In the genomic region with DNA sequence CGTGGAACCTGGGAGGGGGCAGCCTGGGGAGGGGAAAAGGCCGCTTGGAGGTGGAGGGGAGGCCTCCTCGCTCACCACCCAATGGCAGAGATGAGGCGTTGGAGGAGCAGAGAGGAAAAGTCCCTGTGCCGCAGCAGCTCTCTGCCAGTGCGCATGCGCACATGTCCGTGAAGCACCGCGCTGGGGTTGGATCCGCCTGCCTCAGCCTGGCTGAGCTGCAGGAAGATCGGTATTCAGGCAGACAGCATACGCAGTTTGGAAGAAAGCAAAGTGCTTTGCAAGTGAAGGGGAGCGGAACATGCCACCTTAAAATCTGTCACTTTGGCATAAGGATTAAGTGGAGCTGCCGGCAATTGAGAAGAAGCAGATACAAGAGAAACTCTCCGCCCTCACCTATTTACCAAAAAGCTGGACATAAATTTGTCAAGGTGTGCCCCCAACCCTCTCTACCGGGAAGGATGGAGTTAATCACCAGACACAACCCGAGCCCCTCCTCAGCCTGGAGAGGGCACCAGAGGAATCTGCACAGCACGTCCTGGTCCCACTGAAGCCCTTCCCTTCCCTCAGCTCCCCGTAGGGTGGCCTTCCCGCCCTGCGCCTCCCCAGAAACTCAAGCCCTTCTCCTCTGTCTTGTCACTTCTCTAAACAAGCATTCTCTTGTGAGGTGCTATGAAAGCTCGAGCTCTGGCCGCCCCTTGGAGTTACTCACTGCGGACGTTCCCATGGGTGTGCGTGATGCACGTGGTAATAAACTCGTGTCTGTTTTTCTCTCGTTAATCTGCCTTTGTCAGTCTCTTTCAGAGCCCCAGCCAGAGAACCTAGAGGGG, we compare ENCODE assay signal across 8 cellular contexts. TPM values are rescaled to one million over a fixed set of nuclear protein-coding genes. Genes with fewer than 3 reads are reported as not detected.
DNase-seq lines count a peak whose midpoint lies in the region; ATAC-seq and TF ChIP-seq lines count a peak whose summit lies in the region.

No MANE protein-coding gene starts in this region.

- TF ChIP-seq CTCF in BE2C (IDR thresholded peaks at IDR 0.05; ENCODE audit: low read depth, low read length) (no peak; the same call in 1 of the 2 replicates), KMS-11 (conservative IDR thresholded peaks at IDR 0.05; ENCODE audit: low read depth, low read length) (no peak)

- H3K27ac Mint-ChIP-seq in activated naive CD8-positive, alpha-beta T cell treated with anti-CD3 and anti-CD28 coated beads for 36 hours: peak overlapping the region; percentile 75

- intact Hi-C loops in Right ventricle myocardium inferior (cut with DNase I): loop anchor here (10.0 kb wide), 1 partner anchor 96 kb away; the partner anchor contains the start of gene DEPP1

- H3K4me3 Mint-ChIP-seq in activated naive CD8-positive, alpha-beta T cell treated with anti-CD3 and anti-CD28 coated beads for 36 hours: peak overlapping the region; percentile 88

- no peaks in the 10 kb centered on the region for H3K36me3 Mint-ChIP-seq in activated naive CD8-positive, alpha-beta T cell treated with anti-CD3 and anti-CD28 coated beads for 36 hours

- H4K20me1 ChIP-seq in KMS-11 (ENCODE audit: insufficient read depth): no peaks in the 10 kb centered on the region

- H3K27ac ChIP-seq in KMS-11: no peak overlapping the region

- H3K27me3 ChIP-seq in BE2C (no peaks in the 10 kb centered on the region), KMS-11 (ENCODE audit: insufficient read depth, low read depth) (no peaks in the 10 kb centered on the region)

- H3K9ac ChIP-seq in KMS-11: no peak overlapping the region; the same call in 1 of the 2 replicates

- H3K9me3 Mint-ChIP-seq in activated naive CD8-positive, alpha-beta T cell treated with anti-CD3 and anti-CD28 coated beads for 36 hours: no peaks in the 10 kb centered on the region

- peak overlapping the region; percentile 64; the same call in 1 of the 2 replicates for H2AFZ ChIP-seq in KMS-11 (ENCODE audit: low read depth)

- H3K4me2 ChIP-seq in KMS-11: peak overlapping the region; percentile 23; the same call in 1 of the 2 replicates

- peak overlapping the region; percentile 52 for H3K4me3 ChIP-seq in BE2C (ENCODE audit: low read depth, low read length)
- no peak overlapping the region for H3K4me3 ChIP-seq in KMS-11 (IDR thresholded peaks at IDR 0.05; ENCODE audit: insufficient read depth, low read depth, low read length)

- H3K4me1 ChIP-seq in BE2C: no peaks in the 10 kb centered on the region
- H3K4me1 ChIP-seq in KMS-11 (ENCODE audit: low read depth, poor library complexity, severe bottlenecking): peaks cover 36% of the 10 kb centered on the region

- ATAC-seq in GM19455 (IDR thresholded peaks at IDR 0.05; ENCODE audit: unreplicated experiment) (peak; percentile 63), Right ventricle myocardium inferior (peak; percentile 92)

- no peaks in the 10 kb centered on the region for H3K36me3 ChIP-seq in BE2C
- no peaks in the 10 kb centered on the region for H3K36me3 ChIP-seq in KMS-11 (ENCODE audit: insufficient read depth)

- H3K4me1 Mint-ChIP-seq in activated naive CD8-positive, alpha-beta T cell treated with anti-CD3 and anti-CD28 coated beads for 36 hours: peaks cover 8% of the 10 kb centered on the region

- no peaks in the 10 kb centered on the region for H3K79me2 ChIP-seq in KMS-11 (ENCODE audit: insufficient read depth, low read depth)

- DNase-seq in BE2C (peak; percentile 83), SKM-1 treated with dmso at 0.1 percent for 144 hours (lab: John Stamatoyannopoulos, UW; ENCODE audit: unreplicated experiment) (peak; percentile 9), Right ventricle myocardium inferior (ENCODE audit: missing footprints) (peak; percentile 94), nucleus accumbens (lab: John Stamatoyannopoulos, UW) (peak; percentile 26 to 94 (median 84)), stromal cell of bone marrow (ENCODE audit: low read depth) (peak; percentile 67)
- peak; percentile 80 for DNase-seq in activated naive CD8-positive, alpha-beta T cell treated with anti-CD3 and anti-CD28 coated beads for 36 hours

- no peaks in the 10 kb centered on the region for H3K9me3 ChIP-seq in BE2C

- peaks cover 10% of the 10 kb centered on the region for H3K27me3 Mint-ChIP-seq in activated naive CD8-positive, alpha-beta T cell treated with anti-CD3 and anti-CD28 coated beads for 36 hours

RNA-seq across cellular contexts. Expression of gene TMEM72, which starts 32.2 kb away (rescaled TPM):
- polyA plus RNA-seq in BE2C (2012; ENCODE audit: insufficient read depth, insufficient read length, low read depth): not detected
- not detected for total RNA-seq in activated naive CD8-positive, alpha-beta T cell treated with anti-CD3 and anti-CD28 coated beads for 36 hours
- total RNA-seq in Right ventricle myocardium inferior: not detected

Comparison
In these comparisons a context has a peak if more than half of its experiments do, and no peak if none do; other contexts are left out.
1. DNase-seq: peak in every context shown above with its lines; median percentile 94 in Right ventricle myocardium inferior; 84 in nucleus accumbens; 83 in BE2C; 80 in activated naive CD8-positive, alpha-beta T cell treated with anti-CD3 and anti-CD28 coated beads for 36 hours; 67 in stromal cell of bone marrow; 9 in SKM-1 treated with dmso at 0.1 percent for 144 hours.